Comparison of ENCODE assay signal across 32 cellular contexts in the genomic region with DNA sequence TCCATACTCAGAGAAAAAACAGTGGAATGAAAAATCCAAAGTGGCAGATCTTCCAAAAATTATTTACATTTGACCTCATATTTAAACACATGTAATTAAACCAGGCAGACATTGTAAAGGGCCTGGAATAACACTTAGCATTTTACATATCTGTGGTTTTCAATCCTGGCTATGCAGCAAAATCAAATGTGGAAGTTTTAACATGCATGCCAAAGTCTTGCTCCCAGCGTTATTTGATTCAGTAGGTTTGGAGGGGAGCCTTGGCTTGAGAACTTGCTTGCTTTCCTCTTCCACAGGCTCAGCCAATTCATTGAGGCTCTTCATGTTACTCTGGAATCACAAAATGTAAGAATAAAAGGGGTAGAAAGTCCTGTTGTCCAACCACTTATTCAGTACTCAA.
"Had no signal": no experiment of that assay in that cellular context is flagged by ENCODE, and none has a peak within 500 bp of the region (broad histone marks: within the 10 kb centered on the region; RNA-seq: fewer than 3 reads in every experiment).

No MANE protein-coding gene starts in this region.

- H3K27ac Mint-ChIP-seq: activated B cell treated with CpG ODN at 0.5 μM for 24 hours; activated CD4-positive, alpha-beta T cell treated with anti-CD3 and anti-CD28 coated beads, Interleukin-2, amount 10 ng/mL, durations not matched to agents 7 days and 5 days; activated CD8-positive, alpha-beta T cell treated with anti-CD3 and anti-CD28 coated beads, Interleukin-2, amount 10 ng/mL, durations not matched to agents 7 days and 5 days; activated naive CD4-positive, alpha-beta T cell treated with anti-CD3 and anti-CD28 coated beads, Interleukin-2, amount 50 U/mL, for 24 hours; activated naive CD8-positive, alpha-beta T cell treated with anti-CD3 and anti-CD28 coated beads, Interleukin-2, amount 10 ng/mL, durations not matched to agents 7 days and 5 days; activated T-cell treated with anti-CD3 and anti-CD28 coated beads, Interleukin-2, amount 50 U/mL, for 24 hours; activated T-helper 2 cell treated with anti-CD3 and anti-CD28 coated beads, Interferon-gamma antibody, Interleukin-2, Interleukin-4, amounts not matched to agents 10 μg/mL and 5 μg/mL and 100 μg/mL, durations not matched to agents 14 hours and 24 hours and 36 hours; brain had no signal

- H3K9ac ChIP-seq: SK-N-SH had no signal

- ATAC-seq: activated CD8-positive, alpha-beta T cell treated with anti-CD3 and anti-CD28 coated beads, Interleukin-2, amount 10 ng/mL, durations not matched to agents 7 days and 5 days; Panc1 had no signal

- H3K36me3 Mint-ChIP-seq: activated naive CD4-positive, alpha-beta T cell treated with anti-CD3 and anti-CD28 coated beads, Interleukin-2, amount 50 U/mL, for 24 hours; activated naive CD8-positive, alpha-beta T cell treated with anti-CD3 and anti-CD28 coated beads, Interleukin-2, amount 10 ng/mL, durations not matched to agents 7 days and 5 days; brain had no signal

- H3K4me3 Mint-ChIP-seq: activated B cell treated with CpG ODN at 0.5 μM for 24 hours; activated CD4-positive, alpha-beta T cell treated with anti-CD3 and anti-CD28 coated beads, Interleukin-2, amount 10 ng/mL, durations not matched to agents 7 days and 5 days; activated CD8-positive, alpha-beta T cell treated with anti-CD3 and anti-CD28 coated beads, Interleukin-2, amount 10 ng/mL, durations not matched to agents 7 days and 5 days; activated naive CD4-positive, alpha-beta T cell treated with anti-CD3 and anti-CD28 coated beads, Interleukin-2, amount 50 U/mL, for 24 hours; activated naive CD8-positive, alpha-beta T cell treated with anti-CD3 and anti-CD28 coated beads, Interleukin-2, amount 10 ng/mL, durations not matched to agents 7 days and 5 days; activated T-cell treated with anti-CD3 and anti-CD28 coated beads, Interleukin-2, amount 50 U/mL, for 24 hours; brain had no signal

- H3K27ac ChIP-seq: adrenal gland, SJCRH30, VCaP had no signal

- H3K27me3 Mint-ChIP-seq: activated naive CD4-positive, alpha-beta T cell treated with anti-CD3 and anti-CD28 coated beads, Interleukin-2, amount 50 U/mL, for 24 hours; activated T-cell treated with anti-CD3 and anti-CD28 coated beads, Interleukin-2, amount 50 U/mL, for 24 hours had no signal

- H3K4me3 ChIP-seq: adrenal gland, SJCRH30 had no signal

- H3K9me3 Mint-ChIP-seq: activated B cell treated with CpG ODN at 0.5 μM for 24 hours; activated CD4-positive, alpha-beta T cell treated with anti-CD3 and anti-CD28 coated beads, Interleukin-2, amount 10 ng/mL, durations not matched to agents 7 days and 5 days; activated T-cell treated with anti-CD3 and anti-CD28 coated beads, Interleukin-2, amount 50 U/mL, for 24 hours; activated T-helper 2 cell treated with anti-CD3 and anti-CD28 coated beads, Interferon-gamma antibody, Interleukin-2, Interleukin-4, amounts not matched to agents 10 μg/mL and 5 μg/mL and 100 μg/mL, durations not matched to agents 14 hours and 24 hours and 36 hours had no signal

- H3K4me2 ChIP-seq: SK-N-SH had no signal

- H3K4me1 ChIP-seq: adrenal gland had no signal

- H3K4me1 Mint-ChIP-seq: activated B cell treated with CpG ODN at 0.5 μM for 24 hours; activated CD4-positive, alpha-beta T cell treated with anti-CD3 and anti-CD28 coated beads, Interleukin-2, amount 10 ng/mL, durations not matched to agents 7 days and 5 days; activated naive CD4-positive, alpha-beta T cell treated with anti-CD3 and anti-CD28 coated beads, Interleukin-2, amount 50 U/mL, for 24 hours; activated naive CD8-positive, alpha-beta T cell treated with anti-CD3 and anti-CD28 coated beads, Interleukin-2, amount 10 ng/mL, durations not matched to agents 7 days and 5 days; brain had no signal

- H3K27me3 ChIP-seq: adrenal gland, SJCRH30 had no signal

- H3K9me3 ChIP-seq: adrenal gland, SJCRH30, SK-N-SH had no signal

- DNase-seq: activated B cell treated with CpG ODN at 0.5 μM for 24 hours; activated CD4-positive, alpha-beta T cell treated with anti-CD3 and anti-CD28 coated beads for 1 hour; activated CD4-positive, alpha-beta T cell treated with anti-CD3 and anti-CD28 coated beads, Interleukin-2, amount 10 ng/mL, durations not matched to agents 7 days and 5 days; activated CD4-positive, alpha-beta T cell treated with anti-CD3 and anti-CD28 coated beads, Interleukin-2, amount 50 U/mL, for 48 hours; activated CD8-positive, alpha-beta T cell treated with anti-CD3 and anti-CD28 coated beads, Interleukin-2, amount 10 ng/mL, durations not matched to agents 7 days and 5 days; activated gamma-delta T cell; activated naive CD4-positive, alpha-beta T cell treated with Interleukin-2 at 50 U/mL for 16 hours; activated naive CD8-positive, alpha-beta T cell treated with anti-CD3 and anti-CD28 coated beads, Interleukin-2, amount 10 ng/mL, durations not matched to agents 7 days and 5 days; activated T-cell treated with anti-CD3 and anti-CD28 coated beads, Interleukin-2, amount 50 U/mL, for 24 hours; adrenal gland; caudate nucleus; cerebellar nuclear complex; Karpas-422; NCI-H1105; NCI-H1417 treated with DMSO at 0.1 percent for 48 hours; NCI-H187 treated with DMSO at 0.1 percent for 48 hours; NCI-H2081; NCI-H345; NCI-H524 treated with DMSO at 0.1 percent for 48 hours; SHP77; SJCRH30; SK-N-SH; T-helper 1 cell; T-helper 2 cell; T-helper 9 cell had no signal

- H3K36me3 ChIP-seq: adrenal gland, SJCRH30 had no signal

- FAIRE-seq: astrocyte, bronchial epithelial cell had no signal

- H3K9me2 ChIP-seq: SK-N-SH had no signal
